Comparison of ENCODE assay signal across 20 cellular contexts in genomic region chr1:28750330-28750729, GRCh38. TPM values are rescaled to one million over a fixed set of nuclear protein-coding genes. Genes with fewer than 3 reads are reported as not detected.
DNase-seq lines count a peak whose midpoint lies in the region; ATAC-seq and TF ChIP-seq lines count a peak whose summit lies in the region.
"Had no signal": no experiment of that assay in that cellular context is flagged by ENCODE, and none has a peak within 500 bp of the region (broad histone marks: within the 10 kb centered on the region; RNA-seq: fewer than 3 reads in every experiment).

No MANE protein-coding gene starts in this region.

- ATAC-seq in activated T-cell treated with anti-CD3 and anti-CD28 coated beads, Interleukin-2, amount 50 U/mL, for 72 hours (replicated peaks in 1 of 2): no peak
- ATAC-seq: body of pancreas, left lung had no signal

- H3K4me3 ChIP-seq in Loucy (ENCODE audit: low read length, poor library complexity, severe bottlenecking) (peak overlapping the region; percentile 60), HAP-1 (no peak overlapping the region)
- H3K4me3 ChIP-seq: body of pancreas, left lung, suprapubic skin had no signal

- no peak overlapping the region for H3K9ac ChIP-seq in Loucy (ENCODE audit: low read depth, low read length, poor library complexity, severe bottlenecking)

- intact Hi-C loops in dendritic cell treated with granulocyte-macrophage colony-stimulating factor and Interleukin-4, amounts not matched to agents 40 ng/mL and 50 ng/mL, for 4 days (cut with micrococcal nuclease): no loop called here

- in situ Hi-C loops in HAP-1 (cut with MboI; ENCODE audit: low sequenced_read_pairs): no loop called here

- TF ChIP-seq CTCF in Loucy (conservative IDR thresholded peaks at IDR 0.05; ENCODE audit: low read length): no peak
- TF ChIP-seq CTCF in progenitor cell of endocrine pancreas (IDR thresholded peaks at IDR 0.05; ENCODE audit: unreplicated experiment): no peak

- H4K20me1 ChIP-seq in Loucy (ENCODE audit: insufficient read depth, low read length, poor library complexity, severe bottlenecking): peaks cover 98% of the 10 kb centered on the region

- no peak for DNase-seq in activated T-cell treated with anti-CD3 and anti-CD28 coated beads, Interleukin-2, amount 50 U/mL, for 72 hours
- no peak for DNase-seq in activated T-cell treated with anti-CD3 and anti-CD28 coated beads, Interleukin-2, amount 50 U/mL, for 1 hour
- DNase-seq in progenitor cell of endocrine pancreas (ENCODE audit: low spot score, unreplicated experiment): no peak
- no peak for DNase-seq in HAP-1 (ENCODE audit: low spot score in 2 of 2)
- no peak for DNase-seq in NK-92 treated with Interleukin-12 subunit alpha and Interleukin-12 subunit beta, amount 100 ng/mL, for 24 hours (lab: John Stamatoyannopoulos, UW)
- DNase-seq in NCI-H1417 treated with DMSO at 0.1 percent for 48 hours (lab: John Stamatoyannopoulos, UW): no peak
- DNase-seq: activated CD4-positive, alpha-beta T cell treated with anti-CD3 and anti-CD28 coated beads for 48 hours; activated effector memory CD4-positive, alpha-beta T cell treated with Interleukin-2 at 50 U/mL for 16 hours; body of pancreas; DMS 273 treated with DMSO at 0.1 percent for 48 hours; GOT3; left lung; NCI-H1048; NCI-H2171; NCI-H774; stimulated activated CD4-positive, alpha-beta T cell treated with anti-CD3 and anti-CD28 coated beads, Interleukin-15, amount 100 ng/mL, for 24 hours had no signal

- H3K4me2 ChIP-seq in Loucy (ENCODE audit: low read depth, low read length, poor library complexity, severe bottlenecking): peak overlapping the region; percentile 73

- peak overlapping the region; percentile 94 for H3K27ac Mint-ChIP-seq in activated T-cell treated with anti-CD3 and anti-CD28 coated beads, Interleukin-2, amount 50 U/mL, for 72 hours
- H3K27ac Mint-ChIP-seq in dendritic cell treated with granulocyte-macrophage colony-stimulating factor and Interleukin-4, amounts not matched to agents 40 ng/mL and 50 ng/mL, for 4 days: peak overlapping the region; percentile 47
- H3K27ac Mint-ChIP-seq in progenitor cell of endocrine pancreas: peak overlapping the region; percentile 69

- no peaks in the 10 kb centered on the region for H3F3A ChIP-seq in Loucy (ENCODE audit: low read depth)

- H3K27me3 ChIP-seq in Loucy (ENCODE audit: insufficient read depth, low read length, poor library complexity, severe bottlenecking) (no peaks in the 10 kb centered on the region), HAP-1 (ENCODE audit: low read depth) (no peaks in the 10 kb centered on the region)
- H3K27me3 ChIP-seq: body of pancreas, left lung, suprapubic skin had no signal

- H3K9me3 ChIP-seq in Loucy (ENCODE audit: insufficient read depth, low read depth, low read length) (no peaks in the 10 kb centered on the region), HAP-1 (no peaks in the 10 kb centered on the region)
- H3K9me3 ChIP-seq: body of pancreas, left lung, suprapubic skin had no signal

- H3K36me3 ChIP-seq in Loucy (ENCODE audit: insufficient read depth, low read length): peaks cover 23% of the 10 kb centered on the region; the same call in 1 of the 2 replicates
- H3K36me3 ChIP-seq in HAP-1 (replicated peaks): peaks cover 57% of the 10 kb centered on the region

- H3K4me1 Mint-ChIP-seq in activated T-cell treated with anti-CD3 and anti-CD28 coated beads, Interleukin-2, amount 50 U/mL, for 72 hours (ENCODE audit: low read depth): peaks cover 64% of the 10 kb centered on the region
- peaks cover 50% of the 10 kb centered on the region for H3K4me1 Mint-ChIP-seq in dendritic cell treated with granulocyte-macrophage colony-stimulating factor and Interleukin-4, amounts not matched to agents 40 ng/mL and 50 ng/mL, for 4 days (ENCODE audit: low read depth)
- H3K4me1 Mint-ChIP-seq in progenitor cell of endocrine pancreas (ENCODE audit: low read depth): peaks cover 25% of the 10 kb centered on the region

- peaks cover 100% of the 10 kb centered on the region for H3K79me2 ChIP-seq in Loucy (ENCODE audit: insufficient read depth, low read length)

- H3K4me1 ChIP-seq in Loucy (ENCODE audit: insufficient read depth, low read length, poor library complexity, severe bottlenecking): peaks cover 63% of the 10 kb centered on the region
- H3K4me1 ChIP-seq in HAP-1: peaks cover 21% of the 10 kb centered on the region

- no peaks in the 10 kb centered on the region for H3K9me3 Mint-ChIP-seq in activated T-cell treated with anti-CD3 and anti-CD28 coated beads, Interleukin-2, amount 50 U/mL, for 72 hours
- no peaks in the 10 kb centered on the region for H3K9me3 Mint-ChIP-seq in dendritic cell treated with granulocyte-macrophage colony-stimulating factor and Interleukin-4, amounts not matched to agents 40 ng/mL and 50 ng/mL, for 4 days
- H3K9me3 Mint-ChIP-seq in progenitor cell of endocrine pancreas (ENCODE audit: low read depth): no peaks in the 10 kb centered on the region
- H3K9me3 Mint-ChIP-seq: T-helper 1 cell treated with Interleukin-12 subunit alpha and Interleukin-12 subunit beta and Interleukin-4 antibody, amounts not matched to agents 30 μg/mL and 1 μg/mL, for 36 hours had no signal

- H3K36me3 Mint-ChIP-seq in activated T-cell treated with anti-CD3 and anti-CD28 coated beads, Interleukin-2, amount 50 U/mL, for 72 hours (ENCODE audit: insufficient read depth in 2 of 2): peaks cover 7 to 23% of the 10 kb centered on the region in 2 donors
- peaks cover 55% of the 10 kb centered on the region for H3K36me3 Mint-ChIP-seq in dendritic cell treated with granulocyte-macrophage colony-stimulating factor and Interleukin-4, amounts not matched to agents 40 ng/mL and 50 ng/mL, for 4 days (ENCODE audit: low read depth)
- H3K36me3 Mint-ChIP-seq in progenitor cell of endocrine pancreas (ENCODE audit: insufficient read depth): peaks cover 25% of the 10 kb centered on the region

- H3K9me2 ChIP-seq in Loucy (replicated peaks; ENCODE audit: low read depth, low read length): no peaks in the 10 kb centered on the region

- H3K4me3 Mint-ChIP-seq in activated T-cell treated with anti-CD3 and anti-CD28 coated beads, Interleukin-2, amount 50 U/mL, for 72 hours: peak overlapping the region; percentile 34 to 68
- peak overlapping the region; percentile 32 for H3K4me3 Mint-ChIP-seq in dendritic cell treated with granulocyte-macrophage colony-stimulating factor and Interleukin-4, amounts not matched to agents 40 ng/mL and 50 ng/mL, for 4 days
- no peak overlapping the region for H3K4me3 Mint-ChIP-seq in progenitor cell of endocrine pancreas (ENCODE audit: low read depth)
- H3K4me3 Mint-ChIP-seq: T-helper 1 cell treated with Interleukin-12 subunit alpha and Interleukin-12 subunit beta and Interleukin-4 antibody, amounts not matched to agents 30 μg/mL and 1 μg/mL, for 36 hours had no signal

- no peak overlapping the region for H2AFZ ChIP-seq in Loucy (ENCODE audit: low read length)

- no peaks in the 10 kb centered on the region for H3K27me3 Mint-ChIP-seq in activated T-cell treated with anti-CD3 and anti-CD28 coated beads, Interleukin-2, amount 50 U/mL, for 72 hours (ENCODE audit: low read depth)
- H3K27me3 Mint-ChIP-seq in dendritic cell treated with granulocyte-macrophage colony-stimulating factor and Interleukin-4, amounts not matched to agents 40 ng/mL and 50 ng/mL, for 4 days: no peaks in the 10 kb centered on the region
- no peaks in the 10 kb centered on the region for H3K27me3 Mint-ChIP-seq in progenitor cell of endocrine pancreas

RNA-seq across cellular contexts. Expression of gene YTHDF2, which starts 13.6 kb away (rescaled TPM):
- 100 to 1,000 TPM in 1 of 2 donors, 10 to 100 TPM in 1; 86.3 to 104 TPM for total RNA-seq in activated T-cell treated with anti-CD3 and anti-CD28 coated beads, Interleukin-2, amount 50 U/mL, for 72 hours
- 133 and 135 TPM in 2 replicates for total RNA-seq in progenitor cell of endocrine pancreas
